In genomic region chr3:97882975-97883598, GRCh38 we compare ENCODE assay signal across 10 cellular contexts.
A peak's percentile ranks its signal among the peaks of the same experiment; 100 is the strongest.
DNase-seq lines count a peak whose midpoint lies in the region; ATAC-seq, FAIRE-seq and TF ChIP-seq lines count a peak whose summit lies in the region.
"Had no signal": no experiment of that assay in that cellular context is flagged by ENCODE, and none has a peak within 500 bp of the region (broad histone marks: within the 10 kb centered on the region; RNA-seq: fewer than 3 reads in every experiment).

No MANE protein-coding gene starts in this region.

- H3K27me3 ChIP-seq in small intestine (ENCODE audit: control insufficient read depth in 2 of 2, insufficient read depth in 2 of 2, low read length in 2 of 2) = no peaks in the 10 kb centered on the region
- no peaks in the 10 kb centered on the region for H3K27me3 ChIP-seq in HAP-1 (ENCODE audit: low read depth)

- CTCF ChIA-PET in activated CD4-positive, alpha-beta T cell treated with anti-CD3 and anti-CD28 coated beads for 36 hours (lab: Charles Lee) = no interaction called here

- intact Hi-C loops in activated CD4-positive, alpha-beta T cell treated with anti-CD3 and anti-CD28 coated beads for 36 hours (cut with DNase I, micrococcal nuclease) = no loop called here

- no peak for TF ChIP-seq CTCF in epithelial cell of esophagus (IDR thresholded peaks at IDR 0.05; ENCODE audit: insufficient read depth, low read depth, low read length, missing control alignments)

- in situ Hi-C loops in HAP-1 (cut with MboI; ENCODE audit: low sequenced_read_pairs) = no loop called here

- no peak for FAIRE-seq in small intestine (lab: Jason Lieb, UNC)

- POLR2A ChIA-PET in activated CD4-positive, alpha-beta T cell treated with anti-CD3 and anti-CD28 coated beads for 36 hours (lab: Charles Lee) = no interaction called here

- H3K9me3 Mint-ChIP-seq in activated CD4-positive, alpha-beta T cell treated with anti-CD3 and anti-CD28 coated beads for 36 hours (ENCODE audit: low read depth) = no peaks in the 10 kb centered on the region

- H3K4me3 ChIP-seq in epithelial cell of esophagus (ENCODE audit: low read length) (no peak overlapping the region), small intestine (ENCODE audit: low read depth in 1 of 2, low read length in 2 of 2) (no peak overlapping the region), HAP-1 (no peak overlapping the region)

- no peaks in the 10 kb centered on the region for H3K9me3 ChIP-seq in small intestine (ENCODE audit: control insufficient read depth, low read depth)
- no peaks in the 10 kb centered on the region for H3K9me3 ChIP-seq in HAP-1

- no peaks in the 10 kb centered on the region for H3K27me3 Mint-ChIP-seq in activated CD4-positive, alpha-beta T cell treated with anti-CD3 and anti-CD28 coated beads for 36 hours

- H3K4me3 Mint-ChIP-seq in activated CD4-positive, alpha-beta T cell treated with anti-CD3 and anti-CD28 coated beads for 36 hours = no peak overlapping the region

- peak overlapping the region in 1 of 2 donors; percentile 50 for H3K27ac ChIP-seq in small intestine (ENCODE audit: low read depth in 1 of 2, low read length in 1 of 2)

- H3K27ac Mint-ChIP-seq in activated CD4-positive, alpha-beta T cell treated with anti-CD3 and anti-CD28 coated beads for 36 hours = no peak overlapping the region

- DNase-seq in activated CD4-positive, alpha-beta T cell treated with anti-CD3 and anti-CD28 coated beads for 36 hours = peak; percentile 10
- no peak for DNase-seq in activated CD4-positive, alpha-beta T cell treated with anti-CD3 and anti-CD28 coated beads, Interleukin-2, amount 50 U/mL, for 48 hours
- DNase-seq in NCI-H526 treated with DMSO at 0.1 percent for 48 hours (lab: John Stamatoyannopoulos, UW) = peak; percentile 69
- DNase-seq in epithelial cell of esophagus (ENCODE audit: low read depth) = peak; percentile 75
- DNase-seq in small intestine = peak; percentile 62
- no peak for DNase-seq in ecto neural progenitor cell (ENCODE audit: low spot score)
- DNase-seq in HAP-1 (ENCODE audit: low spot score in 2 of 2) = no peak
- DNase-seq: activated CD4-positive, CD25-positive, alpha-beta regulatory T cell; stimulated activated CD4-positive, alpha-beta T cell treated with anti-CD3 and anti-CD28 coated beads, Interleukin-12 subunit alpha, Interleukin-12 subunit beta, amount 100 ng/mL, for 4 hours had no signal

- ATAC-seq in activated CD4-positive, alpha-beta T cell treated with anti-CD3 and anti-CD28 coated beads for 36 hours = peak; percentile 66
- ATAC-seq in HG03571 (IDR thresholded peaks at IDR 0.05; ENCODE audit: unreplicated experiment) = no peak

- no peaks in the 10 kb centered on the region for H3K36me3 Mint-ChIP-seq in activated CD4-positive, alpha-beta T cell treated with anti-CD3 and anti-CD28 coated beads for 36 hours (ENCODE audit: low read depth)

- peaks cover 14% of the 10 kb centered on the region for H3K4me1 Mint-ChIP-seq in activated CD4-positive, alpha-beta T cell treated with anti-CD3 and anti-CD28 coated beads for 36 hours

- H3K4me1 ChIP-seq in small intestine (ENCODE audit: control insufficient read depth in 2 of 2, insufficient read depth in 1 of 2, low read depth in 1 of 2, low read length in 1 of 2) = peaks cover 0 to 4% of the 10 kb centered on the region in 2 donors
- no peaks in the 10 kb centered on the region for H3K4me1 ChIP-seq in HAP-1

- 14 to 41% (median 27%) methylated on average over 5 of the region's 5 CpGs for WGBS in small intestine, 3 donors

- no peaks in the 10 kb centered on the region for H3K36me3 ChIP-seq in small intestine (ENCODE audit: control insufficient read depth in 2 of 2, insufficient read depth in 2 of 2, low read length in 2 of 2)
- H3K36me3 ChIP-seq in HAP-1 (replicated peaks) = no peaks in the 10 kb centered on the region; the same call in 1 of the 2 replicates

Comparison
In these comparisons a context has a peak if more than half of its experiments do, and no peak if none do; other contexts are left out.
1. DNase-seq: peak in activated CD4-positive, alpha-beta T cell treated with anti-CD3 and anti-CD28 coated beads for 36 hours (single experiment), NCI-H526 treated with DMSO at 0.1 percent for 48 hours (single experiment), epithelial cell of esophagus (single experiment) and small intestine (single experiment); none in activated CD4-positive, alpha-beta T cell treated with anti-CD3 and anti-CD28 coated beads, Interleukin-2, amount 50 U/mL, for 48 hours (0 of 2), ecto neural progenitor cell (single experiment) and HAP-1 (0 of 2).